7 cellular contexts compared by ENCODE assay signal in the genomic region with DNA sequence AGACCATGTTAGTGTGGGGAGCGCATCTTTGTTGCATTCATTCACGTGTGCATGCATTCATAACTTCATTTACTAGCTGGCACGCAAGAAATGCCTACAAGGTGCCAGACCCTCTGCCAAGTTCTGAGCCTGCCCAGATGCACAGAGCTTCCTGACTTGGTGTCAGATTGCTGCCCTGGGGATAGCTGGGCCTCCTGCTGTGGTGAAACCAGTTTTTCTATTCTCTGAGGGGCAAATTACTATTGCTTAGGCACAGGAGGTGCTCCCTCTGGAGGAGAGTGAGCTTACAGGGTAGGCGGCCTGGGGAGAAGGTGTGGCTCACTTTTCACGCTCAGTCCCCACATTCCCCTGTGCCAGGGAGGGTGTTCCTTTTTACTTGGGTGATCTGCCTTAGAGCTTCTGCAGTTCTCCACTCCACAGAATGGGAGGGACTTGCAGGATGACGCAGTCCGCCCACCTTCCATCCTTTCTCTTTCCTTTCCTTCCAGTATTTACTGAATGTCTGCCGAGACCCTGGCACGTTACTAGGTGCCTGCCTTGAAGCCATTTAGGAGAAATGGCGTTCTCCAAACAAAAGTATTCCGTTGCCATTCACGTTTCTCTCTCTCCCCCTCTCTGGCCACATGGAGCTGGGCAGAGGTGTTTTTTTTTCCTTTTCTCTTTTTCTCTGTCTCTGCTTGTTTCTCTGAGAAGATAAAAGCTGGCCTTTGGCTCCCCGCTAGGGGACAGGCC. TPM values are rescaled to one million over a fixed set of nuclear protein-coding genes. Genes with fewer than 3 reads are reported as not detected.
DNase-seq lines count a peak whose midpoint lies in the region; TF ChIP-seq lines count a peak whose summit lies in the region.

No MANE protein-coding gene starts in this region.

- peaks cover 7% of the 10 kb centered on the region for H3K4me1 ChIP-seq in endodermal cell (ENCODE audit: control insufficient read depth, insufficient read depth, low read length)
- H3K4me1 ChIP-seq in mesodermal cell (ENCODE audit: control insufficient read depth, insufficient read depth, low read length, poor library complexity, severe bottlenecking), result peaks cover 11% of the 10 kb centered on the region

- H3K27me3 ChIP-seq in endodermal cell (ENCODE audit: control insufficient read depth, insufficient read depth, low read length, poor library complexity, severe bottlenecking), result no peaks in the 10 kb centered on the region

- H3K27ac ChIP-seq in endodermal cell (ENCODE audit: low read depth, low read length) (peak overlapping the region; percentile 74), mesodermal cell (ENCODE audit: low read depth, low read length, severe bottlenecking) (peak overlapping the region; percentile 33)

- no peaks in the 10 kb centered on the region for H3K9me3 Mint-ChIP-seq in endodermal cell

- H3K9me3 ChIP-seq in endodermal cell (ENCODE audit: control insufficient read depth, low read length) (no peaks in the 10 kb centered on the region), mesodermal cell (ENCODE audit: control insufficient read depth, low read length) (no peaks in the 10 kb centered on the region)

- DNase-seq in HEK293T (ENCODE audit: extremely low spot score) (peak; percentile 49), NCI-H510A treated with DMSO at 0.1 percent for 48 hours (lab: John Stamatoyannopoulos, UW) (peak; percentile 90), endodermal cell (peak; percentile 93), mesenteric fat pad (ENCODE audit: low spot score) (no peak), RKO (ENCODE audit: low spot score) (no peak), NCI-H1930 (lab: John Stamatoyannopoulos, UW) (no peak)

- H3K4me3 ChIP-seq in endodermal cell (ENCODE audit: low read length) (no peak overlapping the region), mesodermal cell (ENCODE audit: extremely low read depth, insufficient read depth, low read length, poor library complexity, severe bottlenecking) (no peak overlapping the region)

- H3K27ac Mint-ChIP-seq in endodermal cell, result peak overlapping the region; percentile 73

- no peaks in the 10 kb centered on the region for H3K36me3 Mint-ChIP-seq in endodermal cell (ENCODE audit: low read depth)

- H3K9ac ChIP-seq in endodermal cell (ENCODE audit: extremely low read depth, low read length, poor library complexity, severe bottlenecking), result no peak overlapping the region

- peak; percentile 71 for TF ChIP-seq CTCF in endodermal cell (conservative IDR thresholded peaks at IDR 0.05)

- H3K4me1 Mint-ChIP-seq in endodermal cell, result peaks cover 34% of the 10 kb centered on the region

- H3K36me3 ChIP-seq in endodermal cell (ENCODE audit: control insufficient read depth, insufficient read depth, low read length) (no peaks in the 10 kb centered on the region), mesodermal cell (ENCODE audit: control insufficient read depth, insufficient read depth, low read length) (no peaks in the 10 kb centered on the region)

- peak overlapping the region; percentile 6 for H3K4me3 Mint-ChIP-seq in endodermal cell

- no peaks in the 10 kb centered on the region for H3K27me3 Mint-ChIP-seq in endodermal cell (ENCODE audit: insufficient read depth)

- POLR2A ChIA-PET in HEK293T (lab: Yijun Ruan, JAX), result interaction anchor here (0.7 to 1.0 kb wide), 2 partner anchors 28 to 62 kb away, joined by 3 to 4 read pairs; a partner anchor contains a TSS

- CTCF ChIA-PET in HEK293T (lab: Yijun Ruan, JAX), result interaction anchor here (0.6 to 1.3 kb wide), 7 partner anchors 8 to 777 kb away, joined by 3 to 7 read pairs (median 3); no protein-coding TSS in a partner anchor

- 72 to 74% methylated on average over 11 to 13 of the region's 13 CpGs for WGBS in endodermal cell (ENCODE audit: insufficient coverage in 1 of 2, insufficient read length in 1 of 2), 2 experiments
- WGBS in mesodermal cell (ENCODE audit: insufficient coverage in 2 of 2), 2 experiments, result 64 to 70% methylated on average over 8 to 12 of the region's 13 CpGs

TF ChIP-seq in HEK293T, 16 proteins besides CTCF, POLR2A, EP300 and RAD21:
- TF ChIP-seq SUZ12 (IDR thresholded peaks at IDR 0.05) (no peak), ELF4 (IDR thresholded peaks at IDR 0.05) (no peak), NFRKB (IDR thresholded peaks at IDR 0.05) (no peak), CTBP1 (IDR thresholded peaks at IDR 0.05; ENCODE audit: borderline replicate concordance) (no peak), HDGF (IDR thresholded peaks at IDR 0.05; ENCODE audit: borderline replicate concordance) (no peak), ZNF384 (IDR thresholded peaks at IDR 0.05) (no peak), L3MBTL2 (conservative IDR thresholded peaks at IDR 0.05) (no peak; the same call in 1 of the 2 replicates)
TF ChIP-seq in HEK293T: peak in this region for 0.

RNA-seq across cellular contexts. Expression of a gene that starts 27.9 kb away (rescaled TPM):
- total RNA-seq in endodermal cell (100 to 1,000 TPM; 298 to 305 TPM), mesenteric fat pad (355 TPM)
- 251 TPM for polyA plus RNA-seq in endodermal cell (2013, experiment 1 of 2)
- polyA plus RNA-seq in endodermal cell (2013, experiment 2 of 2), result 256 TPM
- 291 TPM for polyA plus RNA-seq in mesodermal cell (2013, experiment 1 of 2)
- 261 TPM for polyA plus RNA-seq in mesodermal cell (2013, experiment 2 of 2)

Comparison
In these comparisons a context has a peak if more than half of its experiments do, and no peak if none do; other contexts are left out.
1. DNase-seq: peak in HEK293T (single experiment), NCI-H510A treated with DMSO at 0.1 percent for 48 hours (single experiment) and endodermal cell (single experiment); none in mesenteric fat pad (single experiment), RKO (single experiment) and NCI-H1930 (0 of 2).